In genomic region chr10:71397340-71398212, GRCh38 we compare ENCODE assay signal across 9 cellular contexts. TPM values are rescaled to one million over a fixed set of nuclear protein-coding genes. Genes with fewer than 3 reads are reported as not detected.
A peak's percentile ranks its signal among the peaks of the same experiment; 100 is the strongest.
DNase-seq lines count a peak whose midpoint lies in the region; ATAC-seq and TF ChIP-seq lines count a peak whose summit lies in the region.
"Had no signal": no experiment of that assay in that cellular context is flagged by ENCODE, and none has a peak within 500 bp of the region (broad histone marks: within the 10 kb centered on the region; RNA-seq: fewer than 3 reads in every experiment).

No MANE protein-coding gene starts in this region.

- peak overlapping the region; percentile 37 to 75 (median 48) for H3K4me3 ChIP-seq in spleen

- H3K27ac Mint-ChIP-seq in activated B cell treated with CpG ODN at 0.5 μM for 24 hours (no peak overlapping the region), immature natural killer cell (no peak overlapping the region)

- peak overlapping the region in 1 of 8 donors; percentile 43 for H3K27ac ChIP-seq in spleen

- H3K4me1 Mint-ChIP-seq in activated B cell treated with CpG ODN at 0.5 μM for 24 hours (peaks cover 8% of the 10 kb centered on the region), immature natural killer cell (peaks cover 5 to 7% of the 10 kb centered on the region in 2 donors)

- WGBS in spleen, 5 donors = 2 to 7% (median 3%) methylated on average over 36 to 75 of the region's 75 CpGs

- H3K36me3 Mint-ChIP-seq in activated B cell treated with CpG ODN at 0.5 μM for 24 hours (ENCODE audit: low read depth) (no peaks in the 10 kb centered on the region), immature natural killer cell (no peaks in the 10 kb centered on the region)

- H3K4me1 ChIP-seq in spleen = peaks cover 7 to 32% (median 18%) of the 10 kb centered on the region in 6 donors

- POLR2A ChIA-PET in activated B cell treated with CpG ODN at 0.5 μM for 24 hours (lab: Charles Lee) = interaction anchor here (1.0 to 1.9 kb wide), 2 partner anchors 21 to 25 kb away, joined by 3 to 7 read pairs; no protein-coding TSS in a partner anchor

- H3K36me3 ChIP-seq in spleen = no peaks in the 10 kb centered on the region

- intact Hi-C loops in activated B cell treated with CpG ODN at 0.5 μM for 24 hours (cut with micrococcal nuclease) = loop anchor here (2.0 to 5.0 kb wide), 3 partner anchors 25 to 415 kb away; no protein-coding TSS in a partner anchor
- intact Hi-C loops in spleen (cut with DNase I; ENCODE audit: low total_unique reads) = loop anchor here (5.0 to 10.0 kb wide), 2 partner anchors 170 to 307 kb away; no protein-coding TSS in a partner anchor

- no peaks in the 10 kb centered on the region for H3K9me3 ChIP-seq in spleen

- TF ChIP-seq POLR2A in spleen (IDR thresholded peaks at IDR 0.05) = no peak

- CTCF ChIA-PET in activated B cell treated with CpG ODN at 0.5 μM for 24 hours (lab: Charles Lee) = interaction anchor here (0.9 to 2.9 kb wide), 4 partner anchors 80 to 311 kb away, joined by 3 to 20 read pairs (median 3); no protein-coding TSS in a partner anchor

- peaks cover 3 to 86% (median 28%) of the 10 kb centered on the region in 7 donors for H3K27me3 ChIP-seq in spleen (replicated peaks in 1 of 7)

- TF ChIP-seq CTCF in activated B cell treated with CpG ODN at 0.5 μM for 24 hours (IDR thresholded peaks at IDR 0.05) (no peak), spleen (IDR thresholded peaks at IDR 0.05 in 8 of 11, conservative IDR thresholded peaks at IDR 0.05 in 3 of 11) (no peak)

- peaks cover 45% of the 10 kb centered on the region for H3K27me3 Mint-ChIP-seq in activated B cell treated with CpG ODN at 0.5 μM for 24 hours
- H3K27me3 Mint-ChIP-seq in immature natural killer cell (ENCODE audit: low read depth in 3 of 3) = peaks cover 11 to 27% (median 15%) of the 10 kb centered on the region in 3 donors

- no peak for ATAC-seq in activated B cell treated with CpG ODN at 0.5 μM for 24 hours (ENCODE audit: low read depth)

- H3K4me3 Mint-ChIP-seq in activated B cell treated with CpG ODN at 0.5 μM for 24 hours = peak overlapping the region; percentile 61
- peak overlapping the region in 4 of 5 donors; percentile 36 to 63 (median 52) for H3K4me3 Mint-ChIP-seq in immature natural killer cell

- DNase-seq in NCI-H1092 treated with DMSO at 0.1 percent for 48 hours (lab: John Stamatoyannopoulos, UW) (peak; percentile 2), NCI-H1092 (lab: John Stamatoyannopoulos, UW) (no peak), activated B cell treated with CpG ODN at 0.5 μM for 24 hours (no peak), immature natural killer cell (no peak), spleen (peak; percentile 74), hippocampal formation (lab: John Stamatoyannopoulos, UW) (no peak), middle frontal gyrus (ENCODE audit: extremely low spot score, low spot score) (no peak), NCI-H1436 treated with DMSO at 0.1 percent for 48 hours (lab: John Stamatoyannopoulos, UW) (no peak)
- DNase-seq: KG1 had no signal

- H3K9me3 Mint-ChIP-seq in activated B cell treated with CpG ODN at 0.5 μM for 24 hours = no peaks in the 10 kb centered on the region
- no peaks in the 10 kb centered on the region for H3K9me3 Mint-ChIP-seq in immature natural killer cell

RNA-seq across cellular contexts. Expression of gene CDH23, which starts 0.9 kb away (rescaled TPM):
- total RNA-seq in activated B cell treated with CpG ODN at 0.5 μM for 24 hours (0.17 and 0.29 TPM in 2 replicates), spleen (10 to 100 TPM in 5 of 7 donors, 1 to 10 TPM in 2; 8.4 to 19.9 (median 12.8) TPM)
- polyA plus RNA-seq in immature natural killer cell (under 1 TPM in 2 of 3 donors, not detected in 1; 0.47 to 0.59 TPM), spleen (1 to 10 TPM; 2.0 to 4.8 (median 3.3) TPM)

Comparison
In these comparisons a context has a peak if more than half of its experiments do, and no peak if none do; other contexts are left out.
1. DNase-seq: peak in NCI-H1092 treated with DMSO at 0.1 percent for 48 hours (single experiment) and spleen (single experiment); none in NCI-H1092 (single experiment), activated B cell treated with CpG ODN at 0.5 μM for 24 hours (single experiment), immature natural killer cell (0 of 3), hippocampal formation (0 of 2), middle frontal gyrus (single experiment) and NCI-H1436 treated with DMSO at 0.1 percent for 48 hours (single experiment).